36 cellular contexts compared by ENCODE assay signal in genomic region chr22:48307941-48308340, GRCh38.
"Had no signal": no experiment of that assay in that cellular context is flagged by ENCODE, and none has a peak within 500 bp of the region (broad histone marks: within the 10 kb centered on the region; RNA-seq: fewer than 3 reads in every experiment).

No MANE protein-coding gene starts in this region.

- H3K4me1 ChIP-seq: Peyer's patch had no signal

- H3K36me3 Mint-ChIP-seq: activated CD4-positive, alpha-beta memory T cell treated with anti-CD3 and anti-CD28 coated beads for 36 hours; activated naive CD4-positive, alpha-beta T cell treated with anti-CD3 and anti-CD28 coated beads, Interleukin-2, amount 10 ng/mL, durations not matched to agents 7 days and 5 days; activated naive CD8-positive, alpha-beta T cell; brain had no signal

- H3K4me1 Mint-ChIP-seq: activated B cell treated with CpG ODN at 0.5 μM for 24 hours; activated naive CD4-positive, alpha-beta T cell treated with anti-CD3 and anti-CD28 coated beads, Interleukin-2, amount 10 ng/mL, durations not matched to agents 7 days and 5 days; activated naive CD8-positive, alpha-beta T cell treated with anti-CD3 and anti-CD28 coated beads, Interleukin-2, amount 50 U/mL, for 24 hours had no signal

- H3K27me3 Mint-ChIP-seq: activated CD4-positive, alpha-beta memory T cell treated with anti-CD3 and anti-CD28 coated beads for 36 hours; activated naive CD4-positive, alpha-beta T cell treated with anti-CD3 and anti-CD28 coated beads, Interleukin-2, amount 10 ng/mL, durations not matched to agents 7 days and 5 days; activated naive CD8-positive, alpha-beta T cell; activated naive CD8-positive, alpha-beta T cell treated with anti-CD3 and anti-CD28 coated beads, Interleukin-2, amount 50 U/mL, for 24 hours had no signal

- DNase-seq: activated B cell treated with CpG ODN at 0.5 μM for 24 hours; activated CD4-positive, alpha-beta memory T cell treated with anti-CD3 and anti-CD28 coated beads for 36 hours; activated CD4-positive, alpha-beta T cell treated with anti-CD3 and anti-CD28 coated beads for 4 hours; activated CD4-positive, alpha-beta T cell treated with anti-CD3 and anti-CD28 coated beads, Interleukin-2, amount 50 U/mL, for 1 hour; activated CD4-positive, CD25-positive, alpha-beta regulatory T cell treated with anti-CD3 and anti-CD28 coated beads, Interleukin-2, amount 50 U/mL, for 72 hours; activated CD8-positive, alpha-beta memory T cell treated with anti-CD3 and anti-CD28 coated beads, Interleukin-2, amount 50 U/mL, for 4 hours; activated effector memory CD4-positive, alpha-beta T cell treated with Interleukin-2 at 50 U/mL for 16 hours; activated naive CD4-positive, alpha-beta T cell treated with anti-CD3 and anti-CD28 coated beads, Interleukin-2, amount 10 ng/mL, durations not matched to agents 7 days and 5 days; activated naive CD8-positive, alpha-beta T cell treated with anti-CD3 and anti-CD28 coated beads, Interleukin-2, amount 50 U/mL, for 24 hours; activated T-cell treated with anti-CD3 and anti-CD28 coated beads for 4 hours; activated T-cell treated with anti-CD3 and anti-CD28 coated beads, Interleukin-2, amount 50 U/mL, for 48 hours; anterior cingulate cortex; Kasumi-1; KG1; MG63; NCI-H1048; NCI-H1105 treated with DMSO at 0.1 percent for 48 hours; NCI-H1436; NCI-H187; NCI-H2029 treated with DMSO at 0.1 percent for 48 hours; NCI-H2107; NCI-H2171; NCI-H510A; NCI-H526; NCI-H748 treated with DMSO at 0.1 percent for 48 hours; NK-92 treated with Interleukin-12 subunit alpha and Interleukin-12 subunit beta, amount 100 ng/mL, for 24 hours; PC-3; Peyer's patch; RPMI8226; SW 1271; T-helper 1 cell; T-helper 2 cell; T-helper 9 cell had no signal

- ATAC-seq: activated naive CD8-positive, alpha-beta T cell treated with anti-CD3 and anti-CD28 coated beads, Interleukin-2, amount 50 U/mL, for 24 hours; PC-3 had no signal

- H3K27ac ChIP-seq: Peyer's patch, VCaP had no signal

- H3K4me3 ChIP-seq: MG63, Peyer's patch had no signal

- H3K27me3 ChIP-seq: MG63, Peyer's patch had no signal

- H3K4me3 Mint-ChIP-seq: activated B cell treated with CpG ODN at 0.5 μM for 24 hours; activated CD4-positive, alpha-beta memory T cell treated with anti-CD3 and anti-CD28 coated beads for 36 hours; activated naive CD4-positive, alpha-beta T cell treated with anti-CD3 and anti-CD28 coated beads, Interleukin-2, amount 10 ng/mL, durations not matched to agents 7 days and 5 days; activated naive CD8-positive, alpha-beta T cell; activated naive CD8-positive, alpha-beta T cell treated with anti-CD3 and anti-CD28 coated beads, Interleukin-2, amount 50 U/mL, for 24 hours had no signal

- H3K9me3 ChIP-seq: MG63 had no signal

- H3K36me3 ChIP-seq: MG63, Peyer's patch had no signal
